Comparison of ENCODE assay signal across 20 cellular contexts in genomic region chr2:30695749-30696148, GRCh38.
DNase-seq lines count a peak whose midpoint lies in the region; ATAC-seq, FAIRE-seq and TF ChIP-seq lines count a peak whose summit lies in the region.
"Had no signal": no experiment of that assay in that cellular context is flagged by ENCODE, and none has a peak within 500 bp of the region (broad histone marks: within the 10 kb centered on the region; RNA-seq: fewer than 3 reads in every experiment).

No MANE protein-coding gene starts in this region.

- POLR2A ChIA-PET in IMR-90 (lab: Charles Lee; ENCODE audit: unreplicated experiment) = interaction anchor here (0.6 kb wide), 1 partner anchor 492 kb away, joined by 4 read pairs; no protein-coding TSS in a partner anchor

- TF ChIP-seq CTCF in IMR-90 (conservative IDR thresholded peaks at IDR 0.05; ENCODE audit: low read depth, low read length) (no peak), lung (IDR thresholded peaks at IDR 0.05; ENCODE audit: control extremely low read depth, extremely low read depth) (no peak), suprapubic skin (IDR thresholded peaks at IDR 0.05) (no peak)

- peaks cover 5% of the 10 kb centered on the region; the same call in 1 of the 2 replicates for H3K9me1 ChIP-seq in IMR-90 (ENCODE audit: insufficient read depth, low read length)

- no peak for FAIRE-seq in GM19239 (lab: Jason Lieb, UNC)
- FAIRE-seq: D721Med, GM12892, HepG2, HTR-8/SVneo had no signal

- H3K18ac ChIP-seq in IMR-90 (ENCODE audit: low read depth, low read length) = no peak overlapping the region

- no peak overlapping the region for H2AFZ ChIP-seq in IMR-90 (replicated peaks; ENCODE audit: low read length, poor library complexity)

- no peak overlapping the region for H3K27ac ChIP-seq in IMR-90 (ENCODE audit: insufficient read depth, low read length)
- H3K27ac ChIP-seq in lung (ENCODE audit: low read depth in 1 of 2, low read length in 1 of 2) = no peak overlapping the region
- no peak overlapping the region for H3K27ac ChIP-seq in suprapubic skin
- H3K27ac ChIP-seq: 22Rv1 had no signal

- H4K20me1 ChIP-seq in IMR-90 (ENCODE audit: insufficient read depth, low read length) = no peaks in the 10 kb centered on the region

- no peak for ATAC-seq in IMR-90 (ENCODE audit: low read depth)
- ATAC-seq in lung (ENCODE audit: insufficient read depth, low FRiP score) = no peak
- no peak for ATAC-seq in HG03097 (IDR thresholded peaks at IDR 0.05; ENCODE audit: low FRiP score, unreplicated experiment)
- ATAC-seq: CD8-positive, alpha-beta T cell; HepG2 had no signal

- H4K91ac ChIP-seq in IMR-90 (ENCODE audit: insufficient read depth, low read depth, low read length) = peak overlapping the region; percentile 55; the same call in 1 of the 2 replicates

- in situ Hi-C loops in IMR-90 (cut with MboI; ENCODE audit: low sequenced_read_pairs) = no loop called here

- H2AK5ac ChIP-seq in IMR-90 (ENCODE audit: low read depth, low read length) = 0 out of 2 replicates have a peak overlapping the region, but pooled peaks have one; percentile 31

- peak overlapping the region; percentile 50; the same call in 1 of the 2 replicates for H3K4ac ChIP-seq in IMR-90 (ENCODE audit: low read depth, low read length)

- intact Hi-C loops in activated CD4-positive, alpha-beta T cell treated with anti-CD3 and anti-CD28 coated beads, Interleukin-2, amount 10 ng/mL, durations not matched to agents 24 days and 14 days (cut with micrococcal nuclease) = no loop called here
- intact Hi-C loops in IMR-90 (cut with micrococcal nuclease) = no loop called here

- H4K5ac ChIP-seq in IMR-90 (ENCODE audit: low read depth, low read length) = no peak overlapping the region

- no peak overlapping the region for H2BK5ac ChIP-seq in IMR-90 (ENCODE audit: low read depth, low read length, poor library complexity, severe bottlenecking)

- no peak for TF ChIP-seq RAD21 in IMR-90 (IDR thresholded peaks at IDR 0.05; ENCODE audit: low read length)

- H3K9me3 ChIP-seq in IMR-90 (ENCODE audit: control insufficient read depth, insufficient read depth, low read length) = peaks cover 1% of the 10 kb centered on the region
- peaks cover 0 to 2% of the 10 kb centered on the region in 2 donors for H3K9me3 ChIP-seq in lung (ENCODE audit: control insufficient read depth in 2 of 2, insufficient read depth in 1 of 2, low read length in 1 of 2)
- no peaks in the 10 kb centered on the region for H3K9me3 ChIP-seq in suprapubic skin

- peak overlapping the region in 1 of 2 experiments; percentile 4; a peak in 1 of 4 replicates for H4K8ac ChIP-seq in IMR-90 (ENCODE audit: low read depth in 2 of 2, low read length in 2 of 2)

- H3K4me1 ChIP-seq in IMR-90 (ENCODE audit: control insufficient read depth, insufficient read depth, low read length) = peaks cover 14% of the 10 kb centered on the region
- peaks cover 2 to 8% of the 10 kb centered on the region in 2 donors for H3K4me1 ChIP-seq in lung (ENCODE audit: control insufficient read depth in 2 of 2, insufficient read depth in 2 of 2, low read length in 2 of 2)
- H3K4me1 ChIP-seq in suprapubic skin = no peaks in the 10 kb centered on the region

- H2AK9ac ChIP-seq in IMR-90 (replicated peaks; ENCODE audit: low read depth, low read length, poor library complexity) = no peak overlapping the region

- H3K23ac ChIP-seq in IMR-90 (ENCODE audit: low read depth, low read length) = no peak overlapping the region

- H3K79me1 ChIP-seq in IMR-90 (ENCODE audit: low read depth in 1 of 2, low read length in 2 of 2) = 0 out of 4 replicates have a peak, but pooled peaks cover 0 to 2% of the 10 kb centered on the region in 2 experiments

- peaks cover 15% of the 10 kb centered on the region for H3K27me3 Mint-ChIP-seq in activated CD4-positive, alpha-beta T cell treated with anti-CD3 and anti-CD28 coated beads, Interleukin-2, amount 10 ng/mL, durations not matched to agents 24 days and 14 days

- H3K9ac ChIP-seq in IMR-90 (ENCODE audit: low read depth, low read length) = no peak overlapping the region

- H3K9me3 Mint-ChIP-seq in activated CD4-positive, alpha-beta T cell treated with anti-CD3 and anti-CD28 coated beads, Interleukin-2, amount 10 ng/mL, durations not matched to agents 24 days and 14 days = peaks cover 1% of the 10 kb centered on the region

- H3K56ac ChIP-seq in IMR-90 (ENCODE audit: extremely low read depth, insufficient read depth, low read length) = no peak overlapping the region

- H3K36me3 ChIP-seq in IMR-90 (ENCODE audit: control insufficient read depth, insufficient read depth, low read length) (no peaks in the 10 kb centered on the region), lung (ENCODE audit: control insufficient read depth in 2 of 2, insufficient read depth in 2 of 2, low read length in 2 of 2) (no peaks in the 10 kb centered on the region), suprapubic skin (no peaks in the 10 kb centered on the region)

- no peaks in the 10 kb centered on the region for H3K36me3 Mint-ChIP-seq in activated CD4-positive, alpha-beta T cell treated with anti-CD3 and anti-CD28 coated beads, Interleukin-2, amount 10 ng/mL, durations not matched to agents 24 days and 14 days (ENCODE audit: low read depth)
- H3K36me3 Mint-ChIP-seq: CD14-positive monocyte; CD8-positive, alpha-beta T cell had no signal

- TF ChIP-seq POLR2A in IMR-90 (IDR thresholded peaks at IDR 0.05; ENCODE audit: low read depth, low read length) (no peak), suprapubic skin (IDR thresholded peaks at IDR 0.05) (no peak)

- WGBS in IMR-90 (ENCODE audit: extremely low coverage in 2 of 2, insufficient read length in 1 of 2), 2 experiments = no CpG with 5 or more reads among the region's 4 CpGs
- 73 to 82% methylated on average over 4 of the region's 4 CpGs for WGBS in lung, 2 donors
- WGBS in suprapubic skin = 91% methylated on average over 4 of the region's 4 CpGs

- TF ChIP-seq EP300 in suprapubic skin (IDR thresholded peaks at IDR 0.05) = no peak

- CTCF ChIA-PET in IMR-90 (lab: Yijun Ruan, JAX) = interaction anchor here (1.1 to 2.5 kb wide), 4 partner anchors 15 to 531 kb away, joined by 3 to 7 read pairs (median 5); no protein-coding TSS in a partner anchor

- peak overlapping the region; percentile 66; the same call in 1 of the 2 replicates for H2BK20ac ChIP-seq in IMR-90 (ENCODE audit: low read depth, low read length)

- H3K14ac ChIP-seq in IMR-90 (replicated peaks; ENCODE audit: low read depth, low read length) = 0 out of 2 replicates have a peak overlapping the region, but pooled peaks have one; percentile 30

- no peak overlapping the region for H3K4me3 Mint-ChIP-seq in activated CD4-positive, alpha-beta T cell treated with anti-CD3 and anti-CD28 coated beads, Interleukin-2, amount 10 ng/mL, durations not matched to agents 24 days and 14 days
- H3K4me3 Mint-ChIP-seq: CD14-positive monocyte; CD8-positive, alpha-beta T cell; H9 had no signal

- dilution Hi-C loops in IMR-90 (cut with HindIII; ENCODE audit: low sequenced_read_pairs, unreplicated experiment) = no loop called here

- peak; percentile 44 for DNase-seq in activated CD4-positive, alpha-beta T cell treated with anti-CD3 and anti-CD28 coated beads, Interleukin-2, amount 10 ng/mL, durations not matched to agents 24 days and 14 days
- DNase-seq in activated CD4-positive, alpha-beta T cell treated with anti-CD3 and anti-CD28 coated beads, Interleukin-2, amount 50 U/mL, for 1 hour = no peak
- DNase-seq in IMR-90 (no peak), lung (ENCODE audit: low spot score) (peak; percentile 22), suprapubic skin (ENCODE audit: low spot score in 2 of 2) (peak; percentile 17 to 56), GM19239 (ENCODE audit: insufficient read length, low spot score) (no peak), HuH-7 (ENCODE audit: low spot score) (no peak)
- DNase-seq: COR-L47, DND-41, GDM1, GOT3 had no signal

- no peaks in the 10 kb centered on the region for H3K4me1 Mint-ChIP-seq in activated CD4-positive, alpha-beta T cell treated with anti-CD3 and anti-CD28 coated beads, Interleukin-2, amount 10 ng/mL, durations not matched to agents 24 days and 14 days

- no peak overlapping the region for H3K4me2 ChIP-seq in IMR-90 (ENCODE audit: low read depth, low read length)

- H3K4me3 ChIP-seq in IMR-90 (ENCODE audit: insufficient read depth, low read depth, low read length) (no peak overlapping the region), lung (no peak overlapping the region), suprapubic skin (no peak overlapping the region)

- H2BK120ac ChIP-seq in IMR-90 (ENCODE audit: low read depth, low read length) = peak overlapping the region; percentile 36; the same call in 1 of the 2 replicates

- peak overlapping the region; percentile 43; the same call in 1 of the 3 replicates for H2BK15ac ChIP-seq in IMR-90 (ENCODE audit: low read depth, low read length)

- H3K27me3 ChIP-seq in IMR-90 (ENCODE audit: control insufficient read depth, insufficient read depth, low read length) (no peaks in the 10 kb centered on the region), lung (ENCODE audit: control insufficient read depth, insufficient read depth) (no peaks in the 10 kb centered on the region), suprapubic skin (no peaks in the 10 kb centered on the region)

- no TSS peak for BruUV-seq in IMR-90 (replicated peaks; lab: Mats Ljungman, UMichigan)

- no peak overlapping the region for H3K27ac Mint-ChIP-seq in activated CD4-positive, alpha-beta T cell treated with anti-CD3 and anti-CD28 coated beads, Interleukin-2, amount 10 ng/mL, durations not matched to agents 24 days and 14 days
- H3K27ac Mint-ChIP-seq: CD8-positive, alpha-beta T cell; H9 had no signal

TF ChIP-seq in IMR-90, 13 proteins besides CTCF, POLR2A, EP300 and RAD21 (continues in another document):
- TF ChIP-seq MAZ (IDR thresholded peaks at IDR 0.05; ENCODE audit: borderline replicate concordance, low read depth, low read length) (no peak), MAFK (IDR thresholded peaks at IDR 0.05; ENCODE audit: low read depth, low read length) (no peak), RFX5 (IDR thresholded peaks at IDR 0.05; ENCODE audit: low read depth, low read length) (no peak), MXI1 (IDR thresholded peaks at IDR 0.05; ENCODE audit: borderline replicate concordance, low read depth, low read length) (no peak), CHD1 (IDR thresholded peaks at IDR 0.05; ENCODE audit: low read depth, low read length) (no peak)
- TF ChIP-seq, protein P1, sequence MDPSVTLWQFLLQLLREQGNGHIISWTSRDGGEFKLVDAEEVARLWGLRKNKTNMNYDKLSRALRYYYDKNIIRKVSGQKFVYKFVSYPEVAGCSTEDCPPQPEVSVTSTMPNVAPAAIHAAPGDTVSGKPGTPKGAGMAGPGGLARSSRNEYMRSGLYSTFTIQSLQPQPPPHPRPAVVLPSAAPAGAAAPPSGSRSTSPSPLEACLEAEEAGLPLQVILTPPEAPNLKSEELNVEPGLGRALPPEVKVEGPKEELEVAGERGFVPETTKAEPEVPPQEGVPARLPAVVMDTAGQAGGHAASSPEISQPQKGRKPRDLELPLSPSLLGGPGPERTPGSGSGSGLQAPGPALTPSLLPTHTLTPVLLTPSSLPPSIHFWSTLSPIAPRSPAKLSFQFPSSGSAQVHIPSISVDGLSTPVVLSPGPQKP (IDR thresholded peaks at IDR 0.05; ENCODE audit: borderline replicate concordance, low read depth, low read length) = no peak

Comparison
In these comparisons a context has a peak if more than half of its experiments do, and no peak if none do; other contexts are left out.
1. DNase-seq: peak in activated CD4-positive, alpha-beta T cell treated with anti-CD3 and anti-CD28 coated beads, Interleukin-2, amount 10 ng/mL, durations not matched to agents 24 days and 14 days (single experiment), lung (single experiment) and suprapubic skin (2 of 2); none in activated CD4-positive, alpha-beta T cell treated with anti-CD3 and anti-CD28 coated beads, Interleukin-2, amount 50 U/mL, for 1 hour (single experiment), IMR-90 (single experiment), GM19239 (single experiment) and HuH-7 (single experiment).